Comparison of ENCODE assay signal across 9 cellular contexts in the genomic region with DNA sequence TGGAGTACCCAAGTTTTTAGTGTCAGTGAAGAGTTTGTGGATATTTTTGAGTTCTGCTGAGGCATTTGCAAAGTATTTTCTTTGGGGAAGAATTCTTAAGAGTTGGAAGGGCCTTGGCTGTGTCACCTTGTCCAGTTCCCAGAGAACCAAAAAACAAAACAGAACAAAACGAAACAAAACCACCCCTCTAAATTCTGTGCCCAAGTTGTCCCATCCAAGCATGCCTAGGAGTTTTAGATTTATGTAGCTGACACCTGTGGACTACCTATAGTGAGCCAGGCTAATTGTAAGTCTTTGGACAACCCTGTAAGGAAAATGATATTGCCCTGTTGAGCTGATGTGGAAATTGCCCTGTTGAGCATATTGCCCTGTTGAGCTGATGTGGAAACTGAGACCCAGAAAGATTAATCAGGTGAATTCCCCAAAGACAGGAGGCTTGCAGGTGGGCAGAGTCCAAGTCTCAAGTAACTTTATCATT. TPM values are rescaled to one million over a fixed set of nuclear protein-coding genes. Genes with fewer than 3 reads are reported as not detected.
DNase-seq lines count a peak whose midpoint lies in the region; ATAC-seq and TF ChIP-seq lines count a peak whose summit lies in the region.
"Had no signal": no experiment of that assay in that cellular context is flagged by ENCODE, and none has a peak within 500 bp of the region (broad histone marks: within the 10 kb centered on the region; RNA-seq: fewer than 3 reads in every experiment).

No MANE protein-coding gene starts in this region.

- no peaks in the 10 kb centered on the region for H3K9me3 Mint-ChIP-seq in T-helper 1 cell treated with Interleukin-12 subunit alpha and Interleukin-12 subunit beta and Interleukin-4 antibody, amounts not matched to agents 30 μg/mL and 1 μg/mL, for 36 hours

- peak overlapping the region; percentile 89 for H3K27ac ChIP-seq in substantia nigra (ENCODE audit: low read depth, low read length, poor library complexity, severe bottlenecking)

- peak overlapping the region; percentile 85 for H3K27ac Mint-ChIP-seq in T-helper 1 cell treated with Interleukin-12 subunit alpha and Interleukin-12 subunit beta and Interleukin-4 antibody, amounts not matched to agents 30 μg/mL and 1 μg/mL, for 36 hours

- peaks cover 7% of the 10 kb centered on the region for H3K36me3 ChIP-seq in adipocyte (ENCODE audit: control insufficient read depth, insufficient read depth, low read length, severe bottlenecking)
- no peaks in the 10 kb centered on the region for H3K36me3 ChIP-seq in kidney epithelial cell (ENCODE audit: control insufficient read depth, insufficient read depth, low read length)

- peaks cover 20% of the 10 kb centered on the region for H3K4me1 Mint-ChIP-seq in T-helper 1 cell treated with Interleukin-12 subunit alpha and Interleukin-12 subunit beta and Interleukin-4 antibody, amounts not matched to agents 30 μg/mL and 1 μg/mL, for 36 hours (ENCODE audit: low read depth)

- ATAC-seq in HG02884 (IDR thresholded peaks at IDR 0.05; ENCODE audit: unreplicated experiment) (no peak), HG03095 (IDR thresholded peaks at IDR 0.05; ENCODE audit: unreplicated experiment) (no peak)

- H3K4me3 Mint-ChIP-seq in T-helper 1 cell treated with Interleukin-12 subunit alpha and Interleukin-12 subunit beta and Interleukin-4 antibody, amounts not matched to agents 30 μg/mL and 1 μg/mL, for 36 hours, result peak overlapping the region; percentile 83

- no peak for TF ChIP-seq CTCF in kidney epithelial cell (IDR thresholded peaks at IDR 0.05; ENCODE audit: insufficient read depth, low read length, poor library complexity, severe bottlenecking)

- peaks cover 13% of the 10 kb centered on the region for H3K36me3 Mint-ChIP-seq in T-helper 1 cell treated with Interleukin-12 subunit alpha and Interleukin-12 subunit beta and Interleukin-4 antibody, amounts not matched to agents 30 μg/mL and 1 μg/mL, for 36 hours (ENCODE audit: low read depth)

- no peaks in the 10 kb centered on the region for H3K9me3 ChIP-seq in adipocyte (ENCODE audit: control insufficient read depth, low read length)

- H3K4me1 ChIP-seq in adipocyte (ENCODE audit: control insufficient read depth, insufficient read depth, low read length), result peaks cover 18% of the 10 kb centered on the region

- no peaks in the 10 kb centered on the region for H3K27me3 ChIP-seq in adipocyte (replicated peaks; ENCODE audit: control insufficient read depth, insufficient read depth, low read length)
- no peaks in the 10 kb centered on the region for H3K27me3 ChIP-seq in kidney epithelial cell (ENCODE audit: control insufficient read depth, insufficient read depth, low read length)

- no peaks in the 10 kb centered on the region for H3K27me3 Mint-ChIP-seq in T-helper 1 cell treated with Interleukin-12 subunit alpha and Interleukin-12 subunit beta and Interleukin-4 antibody, amounts not matched to agents 30 μg/mL and 1 μg/mL, for 36 hours (ENCODE audit: low read depth)

- H3K4me3 ChIP-seq in adipocyte (ENCODE audit: low read length) (peak overlapping the region; percentile 92), kidney epithelial cell (ENCODE audit: low read depth, low read length) (peak overlapping the region; percentile 46)

- DNase-seq in T-helper 1 cell (no peak), adipocyte (ENCODE audit: low read depth) (no peak), kidney epithelial cell (ENCODE audit: low read depth) (no peak), substantia nigra (lab: John Stamatoyannopoulos, UW) (no peak), RPMI8226 (no peak)

- peak overlapping the region; percentile 93 for H3K9ac ChIP-seq in adipocyte (ENCODE audit: low read length)

RNA-seq across cellular contexts. Expression of a gene that starts 1.0 kb away (rescaled TPM):
- 40.7 and 43.4 TPM in 2 replicates for total RNA-seq in kidney epithelial cell

RNA-seq across cellular contexts. Expression of a gene that starts 57.5 kb away (rescaled TPM):
- not detected in 2 replicates for total RNA-seq in kidney epithelial cell
- total RNA-seq: dermis microvascular lymphatic vessel endothelial cell had no signal
